20 cellular contexts compared by ENCODE assay signal in the genomic region with DNA sequence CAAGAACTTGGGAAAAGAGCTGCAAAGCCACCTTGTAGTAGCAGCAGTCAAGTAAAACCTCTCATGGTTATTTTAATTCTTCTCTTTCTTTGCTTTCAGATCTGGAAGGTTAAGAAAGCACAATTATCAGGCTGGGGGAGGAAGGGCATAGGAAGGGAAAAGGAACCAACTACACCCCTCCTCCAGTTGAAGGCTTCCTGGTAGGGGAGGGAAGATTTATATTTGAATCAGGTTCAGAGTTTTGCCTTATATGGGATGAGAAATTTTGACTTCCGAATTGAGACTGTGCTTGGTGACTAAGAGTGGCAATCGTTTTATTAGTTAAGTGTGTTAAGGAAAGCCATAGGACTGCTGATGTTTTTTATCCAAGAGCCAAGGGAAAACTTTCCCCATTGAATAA.
A peak's percentile ranks its signal among the peaks of the same experiment; 100 is the strongest.
DNase-seq lines count a peak whose midpoint lies in the region; ATAC-seq, FAIRE-seq and TF ChIP-seq lines count a peak whose summit lies in the region.
"Had no signal": no experiment of that assay in that cellular context is flagged by ENCODE, and none has a peak within 500 bp of the region (broad histone marks: within the 10 kb centered on the region; RNA-seq: fewer than 3 reads in every experiment).

No MANE protein-coding gene starts in this region.

- H3K9me3 Mint-ChIP-seq in activated naive CD4-positive, alpha-beta T cell treated with anti-CD3 and anti-CD28 coated beads, Interleukin-2, amount 50 U/mL, for 72 hours, result no peaks in the 10 kb centered on the region

- FAIRE-seq in GM19239 (lab: Jason Lieb, UNC), result no peak
- FAIRE-seq in GM12892 (lab: Jason Lieb, UNC), result no peak
- FAIRE-seq: H54, urothelium cell line had no signal

- DNase-seq in CD1c-positive myeloid dendritic cell (ENCODE audit: extremely low spot score) (peak; percentile 40), OCI-M1 (lab: John Stamatoyannopoulos, UW) (peak; percentile 88), erythroblast (lab: John Stamatoyannopoulos, UW) (peak; percentile 62 to 67), GM19239 (ENCODE audit: insufficient read length, low spot score) (no peak), NCI-H2081 treated with DMSO at 0.1 percent for 48 hours (lab: John Stamatoyannopoulos, UW) (no peak), GM12892 (ENCODE audit: insufficient read length) (no peak)
- DNase-seq in activated naive CD4-positive, alpha-beta T cell treated with anti-CD3 and anti-CD28 coated beads, Interleukin-2, amount 50 U/mL, for 72 hours (ENCODE audit: low spot score in 2 of 2), result no peak
- DNase-seq: activated CD8-positive, alpha-beta memory T cell treated with anti-CD3 and anti-CD28 coated beads, Interleukin-2, amount 50 U/mL, for 48 hours; activated effector memory CD4-positive, alpha-beta T cell treated with Interleukin-2 at 50 U/mL for 16 hours; amniotic stem cell; GF-D8; KBM-7; NCI-H1092 treated with DMSO at 0.1 percent for 48 hours; NCI-H510A; spleen; stimulated activated CD4-positive, alpha-beta T cell treated with anti-CD3 and anti-CD28 coated beads, Interleukin-4, amount 100 ng/mL, for 4 hours had no signal

- H3K36me3 Mint-ChIP-seq in activated naive CD4-positive, alpha-beta T cell treated with anti-CD3 and anti-CD28 coated beads, Interleukin-2, amount 50 U/mL, for 72 hours, result no peaks in the 10 kb centered on the region

- no peak overlapping the region for H3K27ac Mint-ChIP-seq in activated naive CD4-positive, alpha-beta T cell treated with anti-CD3 and anti-CD28 coated beads, Interleukin-2, amount 50 U/mL, for 72 hours

- TF ChIP-seq POLR2A in erythroblast (IDR thresholded peaks at IDR 0.05; ENCODE audit: low read length) (peak; percentile 50), GM12892 (IDR thresholded peaks at IDR 0.05; ENCODE audit: low read depth, low read length) (no peak)

- ATAC-seq in HG03354 (IDR thresholded peaks at IDR 0.05; ENCODE audit: poor library complexity, severe bottlenecking, unreplicated experiment), result peak; percentile 45
- no peak for ATAC-seq in activated naive CD4-positive, alpha-beta T cell treated with anti-CD3 and anti-CD28 coated beads, Interleukin-2, amount 50 U/mL, for 72 hours
- ATAC-seq: Right ventricle myocardium inferior had no signal

Comparison
In these comparisons a context has a peak if more than half of its experiments do, and no peak if none do; other contexts are left out.
1. DNase-seq: peak in CD1c-positive myeloid dendritic cell (single experiment), OCI-M1 (single experiment) and erythroblast (2 of 2); none in activated naive CD4-positive, alpha-beta T cell treated with anti-CD3 and anti-CD28 coated beads, Interleukin-2, amount 50 U/mL, for 72 hours (0 of 2), GM19239 (single experiment), NCI-H2081 treated with DMSO at 0.1 percent for 48 hours (single experiment) and GM12892 (single experiment).